ENCODE assay signal across 21 cellular contexts in genomic region chr15:43118829-43119228, GRCh38. TPM values are rescaled to one million over a fixed set of nuclear protein-coding genes. Genes with fewer than 3 reads are reported as not detected.
A peak's percentile ranks its signal among the peaks of the same experiment; 100 is the strongest.
DNase-seq lines count a peak whose midpoint lies in the region; ATAC-seq and TF ChIP-seq lines count a peak whose summit lies in the region.
"Had no signal": no experiment of that assay in that cellular context is flagged by ENCODE, and none has a peak within 500 bp of the region (broad histone marks: within the 10 kb centered on the region; RNA-seq: fewer than 3 reads in every experiment).

No MANE protein-coding gene starts in this region.

- peaks cover 0 to 20% (median 14%) of the 10 kb centered on the region in 11 experiments; a peak in 11 of 22 replicates for H3K27me3 ChIP-seq in BLaER1 treated with 17β-estradiol and CSF1 and Interleukin-3, amounts not matched to agents 10 nM and 100 nM
- H3K27me3 ChIP-seq in BE2C = no peaks in the 10 kb centered on the region
- H3K27me3 ChIP-seq: colonic mucosa, neutrophil, right atrium auricular region had no signal

- peak overlapping the region; percentile 7 for H3K4me3 Mint-ChIP-seq in activated B cell treated with CpG ODN at 0.5 μM for 24 hours
- H3K4me3 Mint-ChIP-seq: activated naive CD8-positive, alpha-beta T cell; CD8-positive, alpha-beta T cell; T-cell had no signal

- H3K4me1 ChIP-seq in BLaER1 treated with 17β-estradiol and CSF1 and Interleukin-3, amounts not matched to agents 10 nM and 100 nM = peaks cover 7 to 36% (median 24%) of the 10 kb centered on the region in 10 experiments
- H3K4me1 ChIP-seq in BE2C = no peaks in the 10 kb centered on the region; the same call in none of the 2 replicates
- H3K4me1 ChIP-seq: A549, colonic mucosa had no signal

- in situ Hi-C loops in KBM-7 (cut with MboI; ENCODE audit: low pct_unique_long_range_greater_than_20kb, low sequenced_read_pairs) = no loop called here

- intact Hi-C loops in activated B cell treated with CpG ODN at 0.5 μM for 24 hours (cut with micrococcal nuclease) = loop anchor here (1.0 to 2.0 kb wide), 2 partner anchors 13 to 14 kb away; partner anchors contain the start of genes TMEM62 and UBR1

- no peak for DNase-seq in activated B cell treated with CpG ODN at 0.5 μM for 24 hours
- no peak for DNase-seq in NCI-H2196 (lab: John Stamatoyannopoulos, UW; ENCODE audit: unreplicated experiment)
- no peak for DNase-seq in KBM-7
- DNase-seq in occipital lobe (lab: John Stamatoyannopoulos, UW) = no peak
- no peak for DNase-seq in BE2C
- DNase-seq: activated CD8-positive, alpha-beta memory T cell treated with anti-CD3 and anti-CD28 coated beads for 24 hours; CD8-positive, alpha-beta T cell; colonic mucosa; foreskin fibroblast; left cardiac atrium; NCI-H1417; T-cell; WERI-Rb-1 had no signal

- H4K20me1 ChIP-seq in BLaER1 treated with 17β-estradiol and CSF1 and Interleukin-3, amounts not matched to agents 10 nM and 100 nM = no peaks in the 10 kb centered on the region

- CTCF ChIA-PET in activated B cell treated with CpG ODN at 0.5 μM for 24 hours (lab: Charles Lee) = interaction anchor here (1.4 kb wide), 1 partner anchor 15 kb away, joined by 5 read pairs; no protein-coding TSS in a partner anchor

- peak overlapping the region; percentile 92 for H3K27ac Mint-ChIP-seq in activated B cell treated with CpG ODN at 0.5 μM for 24 hours
- H3K27ac Mint-ChIP-seq: CD8-positive, alpha-beta T cell; T-cell had no signal

- no peaks in the 10 kb centered on the region for H3K36me3 ChIP-seq in BLaER1 treated with 17β-estradiol and CSF1 and Interleukin-3, amounts not matched to agents 10 nM and 100 nM
- no peaks in the 10 kb centered on the region for H3K36me3 ChIP-seq in BE2C
- H3K36me3 ChIP-seq: colonic mucosa, neutrophil, right atrium auricular region, WERI-Rb-1 had no signal

- TF ChIP-seq CTCF in activated B cell treated with CpG ODN at 0.5 μM for 24 hours (IDR thresholded peaks at IDR 0.05) (no peak), BE2C (IDR thresholded peaks at IDR 0.05; ENCODE audit: low read depth, low read length) (no peak)

- peaks cover 4% of the 10 kb centered on the region for H3K36me3 Mint-ChIP-seq in activated B cell treated with CpG ODN at 0.5 μM for 24 hours (ENCODE audit: low read depth)
- H3K36me3 Mint-ChIP-seq: activated naive CD8-positive, alpha-beta T cell; CD8-positive, alpha-beta T cell; T-cell had no signal

- no peak overlapping the region for H3K9ac ChIP-seq in BLaER1 treated with 17β-estradiol and CSF1 and Interleukin-3, amounts not matched to agents 10 nM and 100 nM

- H3K4me3 ChIP-seq in BLaER1 treated with 17β-estradiol and CSF1 and Interleukin-3, amounts not matched to agents 10 nM and 100 nM = no peak overlapping the region
- H3K4me3 ChIP-seq in BE2C (ENCODE audit: low read depth, low read length) = no peak overlapping the region
- H3K4me3 ChIP-seq: A549, colonic mucosa, right atrium auricular region had no signal

- H3K27ac ChIP-seq in BLaER1 treated with 17β-estradiol and CSF1 and Interleukin-3, amounts not matched to agents 10 nM and 100 nM = peak overlapping the region in 2 of 11 experiments; percentile 15 to 39; a peak in 2 of 22 replicates
- H3K27ac ChIP-seq: A549, colonic mucosa, neutrophil, right atrium auricular region, WERI-Rb-1 had no signal

- H3K27me3 Mint-ChIP-seq in activated B cell treated with CpG ODN at 0.5 μM for 24 hours = no peaks in the 10 kb centered on the region

- H3K9me3 Mint-ChIP-seq in activated B cell treated with CpG ODN at 0.5 μM for 24 hours = no peaks in the 10 kb centered on the region
- H3K9me3 Mint-ChIP-seq: CD8-positive, alpha-beta T cell; T-cell had no signal

- POLR2A ChIA-PET in activated B cell treated with CpG ODN at 0.5 μM for 24 hours (lab: Charles Lee) = interaction anchor here (1.4 to 2.0 kb wide), 2 partner anchors 12 to 15 kb away, joined by 9 read pairs; partner anchors contain the start of genes TMEM62 and UBR1

- peaks cover 39% of the 10 kb centered on the region for H3K4me1 Mint-ChIP-seq in activated B cell treated with CpG ODN at 0.5 μM for 24 hours

- H3K9me3 ChIP-seq in BLaER1 treated with 17β-estradiol and CSF1 and Interleukin-3, amounts not matched to agents 10 nM and 100 nM (replicated peaks in 1 of 11) = no peaks in the 10 kb centered on the region; a peak in 1 of 22 replicates
- no peaks in the 10 kb centered on the region for H3K9me3 ChIP-seq in BE2C
- H3K9me3 ChIP-seq: A549, colonic mucosa, neutrophil, right atrium auricular region had no signal

- ATAC-seq in GM19452 (IDR thresholded peaks at IDR 0.05; ENCODE audit: unreplicated experiment) (peak; percentile 58), HG03139 (IDR thresholded peaks at IDR 0.05; ENCODE audit: unreplicated experiment) (peak; percentile 58), activated B cell treated with CpG ODN at 0.5 μM for 24 hours (ENCODE audit: low read depth) (peak; percentile 42)
- ATAC-seq: A549; CD8-positive, alpha-beta T cell; left cardiac atrium; Right ventricle myocardium inferior; T-cell had no signal

- peak overlapping the region in 7 of 11 experiments; percentile 4 to 50 (median 26); a peak in 8 of 22 replicates for H3K4me2 ChIP-seq in BLaER1 treated with 17β-estradiol and CSF1 and Interleukin-3, amounts not matched to agents 10 nM and 100 nM
- H3K4me2 ChIP-seq: A549 had no signal

RNA-seq across cellular contexts. Expression of gene UBR1, which starts 13.0 kb away (rescaled TPM):
- total RNA-seq in activated B cell treated with CpG ODN at 0.5 μM for 24 hours (46.6 and 48.9 TPM in 2 replicates), occipital lobe (68.3 TPM)
- polyA plus RNA-seq in BE2C (2012; ENCODE audit: insufficient read depth, insufficient read length, low read depth) = 12.3 TPM

RNA-seq across cellular contexts. Expression of gene TMEM62, which starts 14.6 kb away (rescaled TPM):
- total RNA-seq in activated B cell treated with CpG ODN at 0.5 μM for 24 hours (38.3 and 52.2 TPM in 2 replicates), occipital lobe (37.6 TPM)
- polyA plus RNA-seq in BE2C (2012; ENCODE audit: insufficient read depth, insufficient read length, low read depth) = 5.7 TPM
